ENCODE assay signal across 1 cellular context in the genomic region with DNA sequence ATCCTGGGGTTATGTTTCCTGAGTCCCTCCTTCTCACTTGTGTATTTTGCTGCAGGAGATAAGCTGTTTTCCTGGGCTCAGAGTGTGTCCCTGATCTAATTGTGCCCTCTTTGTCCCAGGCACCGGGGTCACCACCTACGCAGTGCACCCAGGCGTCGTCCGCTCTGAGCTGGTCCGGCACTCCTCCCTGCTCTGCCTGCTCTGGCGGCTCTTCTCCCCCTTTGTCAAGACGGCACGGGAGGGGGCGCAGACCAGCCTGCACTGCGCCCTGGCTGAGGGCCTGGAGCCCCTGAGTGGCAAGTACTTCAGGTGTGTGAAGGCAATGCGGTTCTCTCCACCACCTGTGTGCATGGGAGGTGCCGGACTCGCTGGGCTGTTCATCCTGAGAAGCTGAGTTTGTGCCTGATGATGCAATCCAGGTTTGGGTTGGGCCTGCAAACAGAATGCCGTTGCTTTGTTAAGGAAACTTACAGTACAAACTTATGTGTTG.
TF ChIP-seq lines count a peak whose summit lies in the region.

No MANE protein-coding gene starts in this region.

TF ChIP-seq in HepG2, 621 proteins besides CTCF, POLR2A, EP300 and RAD21 (continued from another document and continues in another):
- peak; percentile 64 for TF ChIP-seq POLR2G (IDR thresholded peaks at IDR 0.05; ENCODE audit: low read depth, low read length)
- 0 out of 2 replicates have a peak, but pooled peaks have one; percentile 13 for TF ChIP-seq ZSCAN29 (CRISPR knock-in tag; conservative IDR thresholded peaks at IDR 0.05)
- peak; percentile 72 for TF ChIP-seq TARDBP (CRISPR knock-in tag; IDR thresholded peaks at IDR 0.05)
- TF ChIP-seq FOXJ3 (CRISPR knock-in tag; IDR thresholded peaks at IDR 0.05; ENCODE audit: borderline replicate concordance), result peak; percentile 36; the same call in 1 of the 2 replicates
- TF ChIP-seq, protein P1, sequence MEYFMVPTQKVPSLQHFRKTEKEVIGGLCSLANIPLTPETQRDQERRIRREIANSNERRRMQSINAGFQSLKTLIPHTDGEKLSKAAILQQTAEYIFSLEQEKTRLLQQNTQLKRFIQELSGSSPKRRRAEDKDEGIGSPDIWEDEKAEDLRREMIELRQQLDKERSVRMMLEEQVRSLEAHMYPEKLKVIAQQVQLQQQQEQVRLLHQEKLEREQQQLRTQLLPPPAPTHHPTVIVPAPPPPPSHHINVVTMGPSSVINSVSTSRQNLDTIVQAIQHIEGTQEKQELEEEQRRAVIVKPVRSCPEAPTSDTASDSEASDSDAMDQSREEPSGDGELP (IDR thresholded peaks at IDR 0.05; ENCODE audit: borderline replicate concordance, low read depth), result peak; percentile 30; the same call in 1 of the 2 replicates
- TF ChIP-seq, protein P2, sequence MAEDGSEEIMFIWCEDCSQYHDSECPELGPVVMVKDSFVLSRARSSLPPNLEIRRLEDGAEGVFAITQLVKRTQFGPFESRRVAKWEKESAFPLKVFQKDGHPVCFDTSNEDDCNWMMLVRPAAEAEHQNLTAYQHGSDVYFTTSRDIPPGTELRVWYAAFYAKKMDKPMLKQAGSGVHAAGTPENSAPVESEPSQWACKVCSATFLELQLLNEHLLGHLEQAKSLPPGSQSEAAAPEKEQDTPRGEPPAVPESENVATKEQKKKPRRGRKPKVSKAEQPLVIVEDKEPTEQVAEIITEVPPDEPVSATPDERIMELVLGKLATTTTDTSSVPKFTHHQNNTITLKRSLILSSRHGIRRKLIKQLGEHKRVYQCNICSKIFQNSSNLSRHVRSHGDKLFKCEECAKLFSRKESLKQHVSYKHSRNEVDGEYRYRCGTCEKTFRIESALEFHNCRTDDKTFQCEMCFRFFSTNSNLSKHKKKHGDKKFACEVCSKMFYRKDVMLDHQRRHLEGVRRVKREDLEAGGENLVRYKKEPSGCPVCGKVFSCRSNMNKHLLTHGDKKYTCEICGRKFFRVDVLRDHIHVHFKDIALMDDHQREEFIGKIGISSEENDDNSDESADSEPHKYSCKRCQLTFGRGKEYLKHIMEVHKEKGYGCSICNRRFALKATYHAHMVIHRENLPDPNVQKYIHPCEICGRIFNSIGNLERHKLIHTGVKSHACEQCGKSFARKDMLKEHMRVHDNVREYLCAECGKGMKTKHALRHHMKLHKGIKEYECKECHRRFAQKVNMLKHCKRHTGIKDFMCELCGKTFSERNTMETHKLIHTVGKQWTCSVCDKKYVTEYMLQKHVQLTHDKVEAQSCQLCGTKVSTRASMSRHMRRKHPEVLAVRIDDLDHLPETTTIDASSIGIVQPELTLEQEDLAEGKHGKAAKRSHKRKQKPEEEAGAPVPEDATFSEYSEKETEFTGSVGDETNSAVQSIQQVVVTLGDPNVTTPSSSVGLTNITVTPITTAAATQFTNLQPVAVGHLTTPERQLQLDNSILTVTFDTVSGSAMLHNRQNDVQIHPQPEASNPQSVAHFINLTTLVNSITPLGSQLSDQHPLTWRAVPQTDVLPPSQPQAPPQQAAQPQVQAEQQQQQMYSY (CRISPR knock-in tag; IDR thresholded peaks at IDR 0.05), result 0 out of 2 replicates have a peak, but pooled peaks have one; percentile 53
- TF ChIP-seq, protein P3, sequence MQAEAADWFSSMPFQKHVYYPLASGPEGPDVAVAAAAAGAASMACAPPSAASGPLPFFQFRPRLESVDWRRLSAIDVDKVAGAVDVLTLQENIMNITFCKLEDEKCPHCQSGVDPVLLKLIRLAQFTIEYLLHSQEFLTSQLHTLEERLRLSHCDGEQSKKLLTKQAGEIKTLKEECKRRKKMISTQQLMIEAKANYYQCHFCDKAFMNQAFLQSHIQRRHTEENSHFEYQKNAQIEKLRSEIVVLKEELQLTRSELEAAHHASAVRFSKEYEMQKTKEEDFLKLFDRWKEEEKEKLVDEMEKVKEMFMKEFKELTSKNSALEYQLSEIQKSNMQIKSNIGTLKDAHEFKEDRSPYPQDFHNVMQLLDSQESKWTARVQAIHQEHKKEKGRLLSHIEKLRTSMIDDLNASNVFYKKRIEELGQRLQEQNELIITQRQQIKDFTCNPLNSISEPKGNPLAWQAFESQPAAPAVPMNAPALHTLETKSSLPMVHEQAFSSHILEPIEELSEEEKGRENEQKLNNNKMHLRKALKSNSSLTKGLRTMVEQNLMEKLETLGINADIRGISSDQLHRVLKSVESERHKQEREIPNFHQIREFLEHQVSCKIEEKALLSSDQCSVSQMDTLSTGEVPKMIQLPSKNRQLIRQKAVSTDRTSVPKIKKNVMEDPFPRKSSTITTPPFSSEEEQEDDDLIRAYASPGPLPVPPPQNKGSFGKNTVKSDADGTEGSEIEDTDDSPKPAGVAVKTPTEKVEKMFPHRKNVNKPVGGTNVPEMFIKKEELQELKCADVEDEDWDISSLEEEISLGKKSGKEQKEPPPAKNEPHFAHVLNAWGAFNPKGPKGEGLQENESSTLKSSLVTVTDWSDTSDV (CRISPR knock-in tag; IDR thresholded peaks at IDR 0.05), result no peak
- 0 out of 2 replicates have a peak, but pooled peaks have one; percentile 63 for TF ChIP-seq SRY (CRISPR knock-in tag; IDR thresholded peaks at IDR 0.05)
- TF ChIP-seq ARNT2 (CRISPR knock-in tag; IDR thresholded peaks at IDR 0.05; ENCODE audit: low read depth), result peak; percentile 35; the same call in 1 of the 2 replicates
- peak; percentile 53; the same call in 1 of the 2 replicates for TF ChIP-seq ARHGAP35 (CRISPR knock-in tag; IDR thresholded peaks at IDR 0.05; ENCODE audit: borderline replicate concordance)
- TF ChIP-seq, protein P4, sequence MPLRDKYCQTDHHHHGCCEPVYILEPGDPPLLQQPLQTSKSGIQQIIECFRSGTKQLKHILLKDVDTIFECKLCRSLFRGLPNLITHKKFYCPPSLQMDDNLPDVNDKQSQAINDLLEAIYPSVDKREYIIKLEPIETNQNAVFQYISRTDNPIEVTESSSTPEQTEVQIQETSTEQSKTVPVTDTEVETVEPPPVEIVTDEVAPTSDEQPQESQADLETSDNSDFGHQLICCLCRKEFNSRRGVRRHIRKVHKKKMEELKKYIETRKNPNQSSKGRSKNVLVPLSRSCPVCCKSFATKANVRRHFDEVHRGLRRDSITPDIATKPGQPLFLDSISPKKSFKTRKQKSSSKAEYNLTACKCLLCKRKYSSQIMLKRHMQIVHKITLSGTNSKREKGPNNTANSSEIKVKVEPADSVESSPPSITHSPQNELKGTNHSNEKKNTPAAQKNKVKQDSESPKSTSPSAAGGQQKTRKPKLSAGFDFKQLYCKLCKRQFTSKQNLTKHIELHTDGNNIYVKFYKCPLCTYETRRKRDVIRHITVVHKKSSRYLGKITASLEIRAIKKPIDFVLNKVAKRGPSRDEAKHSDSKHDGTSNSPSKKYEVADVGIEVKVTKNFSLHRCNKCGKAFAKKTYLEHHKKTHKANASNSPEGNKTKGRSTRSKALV (CRISPR knock-in tag; IDR thresholded peaks at IDR 0.05), result peak; percentile 74; the same call in 1 of the 2 replicates
- peak; percentile 83; the same call in 1 of the 2 replicates for TF ChIP-seq ZNF746 (CRISPR knock-in tag; IDR thresholded peaks at IDR 0.05)
- TF ChIP-seq ELF3 (CRISPR knock-in tag; IDR thresholded peaks at IDR 0.05), result 0 out of 2 replicates have a peak, but pooled peaks have one; percentile 38
- TF ChIP-seq CBX2 (IDR thresholded peaks at IDR 0.05; ENCODE audit: low read depth, low read length), result no peak
- no peak for TF ChIP-seq CBX2 (CRISPR knock-in tag; IDR thresholded peaks at IDR 0.05; ENCODE audit: low read depth)
- TF ChIP-seq MXI1 (IDR thresholded peaks at IDR 0.05; ENCODE audit: borderline replicate concordance, low read depth, low read length), result peak; percentile 20; the same call in 1 of the 3 replicates
- TF ChIP-seq ZNF772 (CRISPR knock-in tag; IDR thresholded peaks at IDR 0.05), result peak; percentile 71
- no peak for TF ChIP-seq EED (CRISPR knock-in tag; IDR thresholded peaks at IDR 0.05)
- no peak for TF ChIP-seq EZH2 (conservative IDR thresholded peaks at IDR 0.05; ENCODE audit: low read depth, low read length)
- no peak for TF ChIP-seq REXO4 (CRISPR knock-in tag; IDR thresholded peaks at IDR 0.05; ENCODE audit: borderline replicate concordance)
- no peak for TF ChIP-seq ZNF260 (CRISPR knock-in tag; IDR thresholded peaks at IDR 0.05; ENCODE audit: borderline replicate concordance, low read depth)
- no peak for TF ChIP-seq LCORL (IDR thresholded peaks at IDR 0.05)
- TF ChIP-seq LCORL (CRISPR knock-in tag; IDR thresholded peaks at IDR 0.05), result peak; percentile 88
- peak; percentile 91; the same call in 1 of the 2 replicates for TF ChIP-seq ZNF20 (CRISPR knock-in tag; IDR thresholded peaks at IDR 0.05)
- no peak for TF ChIP-seq CENPX (CRISPR knock-in tag; IDR thresholded peaks at IDR 0.05)
- 0 out of 2 replicates have a peak, but pooled peaks have one; percentile 17 for TF ChIP-seq ZNF629 (CRISPR knock-in tag; conservative IDR thresholded peaks at IDR 0.05)
- TF ChIP-seq, protein P5, sequence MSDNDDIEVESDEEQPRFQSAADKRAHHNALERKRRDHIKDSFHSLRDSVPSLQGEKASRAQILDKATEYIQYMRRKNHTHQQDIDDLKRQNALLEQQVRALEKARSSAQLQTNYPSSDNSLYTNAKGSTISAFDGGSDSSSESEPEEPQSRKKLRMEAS (IDR thresholded peaks at IDR 0.05), result peak; percentile 50; the same call in 1 of the 2 replicates
- TF ChIP-seq NCOA2 (CRISPR knock-in tag; IDR thresholded peaks at IDR 0.05), result 0 out of 2 replicates have a peak, but pooled peaks have one; percentile 26
- TF ChIP-seq ZNF317 (CRISPR knock-in tag; IDR thresholded peaks at IDR 0.05), result no peak
- peak; percentile 59; the same call in 1 of the 2 replicates for TF ChIP-seq ZNF556 (CRISPR knock-in tag; IDR thresholded peaks at IDR 0.05; ENCODE audit: borderline replicate concordance)
- peak; percentile 61 for TF ChIP-seq HDAC2 (CRISPR knock-in tag; IDR thresholded peaks at IDR 0.05)
- peak; percentile 39; the same call in 1 of the 2 replicates for TF ChIP-seq JUN (CRISPR knock-in tag; IDR thresholded peaks at IDR 0.05)
- no peak for TF ChIP-seq MEIS1 (CRISPR knock-in tag; IDR thresholded peaks at IDR 0.05; ENCODE audit: borderline replicate concordance)
- no peak for TF ChIP-seq ZBTB1 (CRISPR knock-in tag; IDR thresholded peaks at IDR 0.05; ENCODE audit: borderline replicate concordance)
- 0 out of 2 replicates have a peak, but pooled peaks have one; percentile 38 for TF ChIP-seq ZNF230 (CRISPR knock-in tag; IDR thresholded peaks at IDR 0.05)
- TF ChIP-seq, protein P6, sequence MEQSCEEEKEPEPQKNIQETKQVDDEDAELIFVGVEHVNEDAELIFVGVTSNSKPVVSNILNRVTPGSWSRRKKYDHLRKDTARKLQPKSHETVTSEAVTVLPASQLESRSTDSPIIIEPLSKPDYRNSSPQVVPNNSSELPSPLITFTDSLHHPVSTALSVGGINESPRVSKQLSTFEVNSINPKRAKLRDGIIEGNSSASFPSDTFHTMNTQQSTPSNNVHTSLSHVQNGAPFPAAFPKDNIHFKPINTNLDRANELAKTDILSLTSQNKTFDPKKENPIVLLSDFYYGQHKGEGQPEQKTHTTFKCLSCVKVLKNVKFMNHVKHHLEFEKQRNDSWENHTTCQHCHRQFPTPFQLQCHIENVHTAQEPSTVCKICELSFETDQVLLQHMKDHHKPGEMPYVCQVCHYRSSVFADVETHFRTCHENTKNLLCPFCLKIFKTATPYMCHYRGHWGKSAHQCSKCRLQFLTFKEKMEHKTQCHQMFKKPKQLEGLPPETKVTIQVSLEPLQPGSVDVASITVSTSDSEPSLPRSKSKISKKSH (CRISPR knock-in tag; IDR thresholded peaks at IDR 0.05; ENCODE audit: borderline replicate concordance), result peak; percentile 79; the same call in 1 of the 2 replicates
- TF ChIP-seq ZNF205 (CRISPR knock-in tag; IDR thresholded peaks at IDR 0.05), result no peak
- TF ChIP-seq, protein P7, sequence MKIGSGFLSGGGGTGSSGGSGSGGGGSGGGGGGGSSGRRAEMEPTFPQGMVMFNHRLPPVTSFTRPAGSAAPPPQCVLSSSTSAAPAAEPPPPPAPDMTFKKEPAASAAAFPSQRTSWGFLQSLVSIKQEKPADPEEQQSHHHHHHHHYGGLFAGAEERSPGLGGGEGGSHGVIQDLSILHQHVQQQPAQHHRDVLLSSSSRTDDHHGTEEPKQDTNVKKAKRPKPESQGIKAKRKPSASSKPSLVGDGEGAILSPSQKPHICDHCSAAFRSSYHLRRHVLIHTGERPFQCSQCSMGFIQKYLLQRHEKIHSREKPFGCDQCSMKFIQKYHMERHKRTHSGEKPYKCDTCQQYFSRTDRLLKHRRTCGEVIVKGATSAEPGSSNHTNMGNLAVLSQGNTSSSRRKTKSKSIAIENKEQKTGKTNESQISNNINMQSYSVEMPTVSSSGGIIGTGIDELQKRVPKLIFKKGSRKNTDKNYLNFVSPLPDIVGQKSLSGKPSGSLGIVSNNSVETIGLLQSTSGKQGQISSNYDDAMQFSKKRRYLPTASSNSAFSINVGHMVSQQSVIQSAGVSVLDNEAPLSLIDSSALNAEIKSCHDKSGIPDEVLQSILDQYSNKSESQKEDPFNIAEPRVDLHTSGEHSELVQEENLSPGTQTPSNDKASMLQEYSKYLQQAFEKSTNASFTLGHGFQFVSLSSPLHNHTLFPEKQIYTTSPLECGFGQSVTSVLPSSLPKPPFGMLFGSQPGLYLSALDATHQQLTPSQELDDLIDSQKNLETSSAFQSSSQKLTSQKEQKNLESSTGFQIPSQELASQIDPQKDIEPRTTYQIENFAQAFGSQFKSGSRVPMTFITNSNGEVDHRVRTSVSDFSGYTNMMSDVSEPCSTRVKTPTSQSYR (CRISPR knock-in tag; IDR thresholded peaks at IDR 0.05; ENCODE audit: borderline replicate concordance), result no peak
- TF ChIP-seq, protein P8, sequence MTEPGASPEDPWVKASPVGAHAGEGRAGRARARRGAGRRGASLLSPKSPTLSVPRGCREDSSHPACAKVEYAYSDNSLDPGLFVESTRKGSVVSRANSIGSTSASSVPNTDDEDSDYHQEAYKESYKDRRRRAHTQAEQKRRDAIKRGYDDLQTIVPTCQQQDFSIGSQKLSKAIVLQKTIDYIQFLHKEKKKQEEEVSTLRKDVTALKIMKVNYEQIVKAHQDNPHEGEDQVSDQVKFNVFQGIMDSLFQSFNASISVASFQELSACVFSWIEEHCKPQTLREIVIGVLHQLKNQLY (CRISPR knock-in tag; IDR thresholded peaks at IDR 0.05), result no peak
- TF ChIP-seq, protein P9, sequence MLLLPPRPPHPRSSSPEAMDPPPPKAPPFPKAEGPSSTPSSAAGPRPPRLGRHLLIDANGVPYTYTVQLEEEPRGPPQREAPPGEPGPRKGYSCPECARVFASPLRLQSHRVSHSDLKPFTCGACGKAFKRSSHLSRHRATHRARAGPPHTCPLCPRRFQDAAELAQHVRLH (CRISPR knock-in tag; IDR thresholded peaks at IDR 0.05; ENCODE audit: borderline replicate concordance, low read depth), result peak; percentile 71; the same call in 1 of the 2 replicates
- no peak for TF ChIP-seq ZNF468 (CRISPR knock-in tag; IDR thresholded peaks at IDR 0.05)
- peak; percentile 62 for TF ChIP-seq THAP11 (CRISPR knock-in tag; IDR thresholded peaks at IDR 0.05)
- TF ChIP-seq, protein P10, sequence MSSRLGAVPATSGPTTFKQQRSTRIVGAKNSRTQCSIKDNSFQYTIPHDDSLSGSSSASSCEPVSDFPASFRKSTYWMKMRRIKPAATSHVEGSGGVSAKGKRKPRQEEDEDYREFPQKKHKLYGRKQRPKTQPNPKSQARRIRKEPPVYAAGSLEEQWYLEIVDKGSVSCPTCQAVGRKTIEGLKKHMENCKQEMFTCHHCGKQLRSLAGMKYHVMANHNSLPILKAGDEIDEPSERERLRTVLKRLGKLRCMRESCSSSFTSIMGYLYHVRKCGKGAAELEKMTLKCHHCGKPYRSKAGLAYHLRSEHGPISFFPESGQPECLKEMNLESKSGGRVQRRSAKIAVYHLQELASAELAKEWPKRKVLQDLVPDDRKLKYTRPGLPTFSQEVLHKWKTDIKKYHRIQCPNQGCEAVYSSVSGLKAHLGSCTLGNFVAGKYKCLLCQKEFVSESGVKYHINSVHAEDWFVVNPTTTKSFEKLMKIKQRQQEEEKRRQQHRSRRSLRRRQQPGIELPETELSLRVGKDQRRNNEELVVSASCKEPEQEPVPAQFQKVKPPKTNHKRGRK (CRISPR knock-in tag; IDR thresholded peaks at IDR 0.05), result no peak
- TF ChIP-seq MEIS2 (CRISPR knock-in tag; IDR thresholded peaks at IDR 0.05), result peak; percentile 37; the same call in 1 of the 2 replicates
- 0 out of 2 replicates have a peak, but pooled peaks have one; percentile 48 for TF ChIP-seq NR2C2 (CRISPR knock-in tag; IDR thresholded peaks at IDR 0.05; ENCODE audit: borderline replicate concordance)
